ENCODE assay signal across 12 cellular contexts in the genomic region with DNA sequence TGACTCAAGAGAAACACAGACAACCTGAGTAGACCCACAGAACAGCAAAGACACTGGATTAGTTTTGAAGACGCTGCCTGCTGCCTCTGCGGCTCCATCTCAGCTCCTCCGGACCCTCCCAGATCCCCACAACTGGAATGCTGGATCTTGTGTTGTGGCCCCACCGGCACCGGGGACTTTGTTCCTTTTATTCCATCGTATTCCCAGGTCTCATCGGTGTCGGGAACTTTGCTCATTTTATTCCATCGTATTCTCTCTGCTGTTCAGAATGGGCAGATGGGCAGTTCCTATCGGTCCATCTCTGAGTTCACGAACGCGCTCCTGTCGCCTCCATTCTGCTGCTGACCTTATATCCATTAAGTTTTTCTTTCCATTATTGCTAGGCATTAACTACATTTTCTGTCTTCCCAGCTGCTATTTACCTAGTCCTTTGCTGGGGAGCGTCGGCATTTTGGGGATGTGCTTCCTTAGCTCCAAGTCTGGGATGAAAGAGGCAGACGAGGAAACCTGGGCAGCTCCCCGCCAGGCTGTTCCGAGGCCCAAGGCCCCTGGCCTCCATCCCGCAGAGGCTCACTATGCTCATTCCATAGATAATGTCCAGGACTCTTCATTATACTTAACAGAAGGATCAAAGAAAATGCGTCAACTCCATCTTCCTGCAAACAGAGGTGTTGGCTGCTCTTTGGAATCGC.
A peak's percentile ranks its signal among the peaks of the same experiment; 100 is the strongest.
DNase-seq lines count a peak whose midpoint lies in the region; ATAC-seq and TF ChIP-seq lines count a peak whose summit lies in the region.
"Had no signal": no experiment of that assay in that cellular context is flagged by ENCODE, and none has a peak within 500 bp of the region (broad histone marks: within the 10 kb centered on the region; RNA-seq: fewer than 3 reads in every experiment).

No MANE protein-coding gene starts in this region.

- no peaks in the 10 kb centered on the region for H3K9me3 ChIP-seq in BLaER1
- no peaks in the 10 kb centered on the region for H3K9me3 ChIP-seq in CD8-positive, alpha-beta memory T cell (ENCODE audit: low read length)
- H3K9me3 ChIP-seq: colonic mucosa had no signal

- peak in 1 of 5 donors; percentile 23 for DNase-seq in CD8-positive, alpha-beta memory T cell
- DNase-seq in left ventricle myocardium superior (peak; percentile 7), osteocyte (ENCODE audit: extremely low spot score, unreplicated experiment) (peak; percentile 54), NCI-H146 (lab: John Stamatoyannopoulos, UW) (no peak), COLO829 (ENCODE audit: low spot score) (no peak)
- DNase-seq in stimulated activated CD4-positive, alpha-beta T cell treated with anti-CD3 and anti-CD28 coated beads, Interleukin-2, amount 100 ng/mL, for 24 hours: no peak
- DNase-seq: activated CD4-positive, alpha-beta T cell treated with anti-CD3 and anti-CD28 coated beads, Interleukin-2, amount 50 U/mL, for 4 hours; colonic mucosa; NCI-H1930; NCI-H524 treated with DMSO at 0.1 percent for 48 hours; PC-3 had no signal

- POLR2A ChIA-PET in CD8-positive, alpha-beta memory T cell (lab: Charles Lee): interaction anchor here (0.6 kb wide), 1 partner anchor 26 kb away, joined by 3 read pairs; no protein-coding TSS in a partner anchor

- H3K27ac Mint-ChIP-seq in CD8-positive, alpha-beta memory T cell: peak overlapping the region in 4 of 8 donors; percentile 4 to 78 (median 56)
- H3K27ac Mint-ChIP-seq in osteocyte (ENCODE audit: unreplicated experiment): no peak overlapping the region

- H3K27ac ChIP-seq in BLaER1: no peak overlapping the region
- H3K27ac ChIP-seq in CD8-positive, alpha-beta memory T cell (ENCODE audit: low read depth, low read length): no peak overlapping the region
- H3K27ac ChIP-seq: colonic mucosa had no signal

- intact Hi-C loops in left ventricle myocardium superior (cut with micrococcal nuclease): no loop called here

- no peaks in the 10 kb centered on the region for H3K27me3 ChIP-seq in BLaER1
- no peaks in the 10 kb centered on the region for H3K27me3 ChIP-seq in CD8-positive, alpha-beta memory T cell (ENCODE audit: insufficient read depth, low read length, poor library complexity, severe bottlenecking)
- H3K27me3 ChIP-seq: colonic mucosa had no signal

- TF ChIP-seq CTCF in osteocyte (IDR thresholded peaks at IDR 0.05): no peak

- H3K4me1 Mint-ChIP-seq in CD8-positive, alpha-beta memory T cell: peaks cover 46 to 52% (median 51%) of the 10 kb centered on the region in 3 donors
- no peaks in the 10 kb centered on the region for H3K4me1 Mint-ChIP-seq in osteocyte (ENCODE audit: unreplicated experiment)

- peak overlapping the region; percentile 89 for H3K4me2 ChIP-seq in BLaER1

- no peak overlapping the region for H3K9ac ChIP-seq in BLaER1

- H3K4me3 ChIP-seq in BLaER1: no peak overlapping the region
- H3K4me3 ChIP-seq in CD8-positive, alpha-beta memory T cell (ENCODE audit: low read length): no peak overlapping the region
- H3K4me3 ChIP-seq: colonic mucosa had no signal

- CTCF ChIA-PET in CD8-positive, alpha-beta memory T cell (lab: Charles Lee): interaction anchor here (1.2 kb wide), 1 partner anchor 9 kb away, joined by 4 read pairs; no protein-coding TSS in a partner anchor

- peaks cover 33% of the 10 kb centered on the region for H3K36me3 ChIP-seq in BLaER1
- no peaks in the 10 kb centered on the region for H3K36me3 ChIP-seq in CD8-positive, alpha-beta memory T cell (ENCODE audit: insufficient read depth, low read length)
- H3K36me3 ChIP-seq: colonic mucosa had no signal

- H3K36me3 Mint-ChIP-seq in CD8-positive, alpha-beta memory T cell: peaks cover 0 to 13% (median 6%) of the 10 kb centered on the region in 3 donors
- H3K36me3 Mint-ChIP-seq in osteocyte (ENCODE audit: unreplicated experiment): peaks cover 19% of the 10 kb centered on the region

- H3K27me3 Mint-ChIP-seq in CD8-positive, alpha-beta memory T cell: no peaks in the 10 kb centered on the region
- no peaks in the 10 kb centered on the region for H3K27me3 Mint-ChIP-seq in osteocyte (ENCODE audit: unreplicated experiment)

- peaks cover 93% of the 10 kb centered on the region for H3K4me1 ChIP-seq in BLaER1
- peaks cover 34% of the 10 kb centered on the region for H3K4me1 ChIP-seq in CD8-positive, alpha-beta memory T cell (ENCODE audit: insufficient read depth, low read length)
- H3K4me1 ChIP-seq: colonic mucosa had no signal

- ATAC-seq in left ventricle myocardium superior: no peak
- ATAC-seq: PC-3 had no signal

- peaks cover 94% of the 10 kb centered on the region for H4K20me1 ChIP-seq in BLaER1

- H3K9me3 Mint-ChIP-seq in CD8-positive, alpha-beta memory T cell: no peaks in the 10 kb centered on the region
- peaks cover 3% of the 10 kb centered on the region for H3K9me3 Mint-ChIP-seq in osteocyte (ENCODE audit: unreplicated experiment)

- peak overlapping the region in 4 of 7 donors; percentile 2 to 62 (median 22) for H3K4me3 Mint-ChIP-seq in CD8-positive, alpha-beta memory T cell
- H3K4me3 Mint-ChIP-seq in osteocyte (ENCODE audit: unreplicated experiment): no peak overlapping the region

Comparison
In these comparisons a context has a peak if more than half of its experiments do, and no peak if none do; other contexts are left out.
1. DNase-seq: peak in left ventricle myocardium superior (single experiment) and osteocyte (single experiment); none in stimulated activated CD4-positive, alpha-beta T cell treated with anti-CD3 and anti-CD28 coated beads, Interleukin-2, amount 100 ng/mL, for 24 hours (0 of 2), NCI-H146 (single experiment) and COLO829 (single experiment).